Comparison of ENCODE assay signal across 30 cellular contexts in genomic region chr3:148020880-148021279, GRCh38.
"Had no signal": no experiment of that assay in that cellular context is flagged by ENCODE, and none has a peak within 500 bp of the region (broad histone marks: within the 10 kb centered on the region; RNA-seq: fewer than 3 reads in every experiment).

No MANE protein-coding gene starts in this region.

- H3K36me3 ChIP-seq: gastrocnemius medialis, heart left ventricle, WERI-Rb-1 had no signal

- H3K27ac ChIP-seq: body of pancreas, epithelial cell of prostate, foreskin keratinocyte, gastrocnemius medialis, heart left ventricle, WERI-Rb-1 had no signal

- H3K9me3 ChIP-seq: body of pancreas had no signal

- FAIRE-seq: colon had no signal

- DNase-seq: activated B cell treated with CpG ODN at 0.5 μM for 24 hours; activated CD4-positive, alpha-beta T cell treated with anti-CD3 and anti-CD28 coated beads for 48 hours; activated CD4-positive, alpha-beta T cell treated with anti-CD3 and anti-CD28 coated beads, Interleukin-2, amount 50 U/mL, for 1 hour; activated CD4-positive, alpha-beta T cell treated with anti-CD3 and anti-CD28 coated beads, Interleukin-2, amount 50 U/mL, for 48 hours; activated CD8-positive, alpha-beta memory T cell treated with anti-CD3 and anti-CD28 coated beads for 24 hours; activated CD8-positive, alpha-beta T cell treated with anti-CD3 and anti-CD28 coated beads for 36 hours; activated effector memory CD4-positive, alpha-beta T cell treated with Interleukin-2 at 50 U/mL for 16 hours; activated gamma-delta T cell treated with Interleukin-2 at 50 U/mL for 16 hours; activated naive CD4-positive, alpha-beta T cell treated with anti-CD3 and anti-CD28 coated beads, Interleukin-2, amount 50 U/mL, for 16 hours; activated naive CD4-positive, alpha-beta T cell treated with Interleukin-2 at 50 U/mL for 16 hours; activated T-cell treated with anti-CD3 and anti-CD28 coated beads, Interleukin-2, amount 50 U/mL, for 4 hours; amygdala; aorta; body of pancreas; caudate nucleus; cortex of kidney; effector CD4-positive, alpha-beta T cell; effector memory CD8-positive, alpha-beta T cell; foreskin keratinocyte; gastrocnemius medialis; glutamatergic neuron; heart left ventricle; T-helper 1 cell; T-helper 17 cell; T1000; WERI-Rb-1 had no signal

- H3K4me3 ChIP-seq: body of pancreas, gastrocnemius medialis, heart left ventricle had no signal

- H3K27me3 ChIP-seq: body of pancreas, foreskin keratinocyte, gastrocnemius medialis, heart left ventricle had no signal

- ATAC-seq: activated CD4-positive, CD25-positive, alpha-beta regulatory T cell treated with anti-CD3 and anti-CD28 coated beads, Interleukin-2, amount 50 U/mL, for 24 hours; activated CD8-positive, alpha-beta T cell treated with anti-CD3 and anti-CD28 coated beads for 36 hours; activated T-cell treated with anti-CD3 and anti-CD28 coated beads, Interleukin-2, amount 50 U/mL, for 4 hours; activated T-helper 17 cell treated with anti-CD3 and anti-CD28 coated beads, Interleukin-2, amount 50 U/mL, for 72 hours; body of pancreas; effector memory CD8-positive, alpha-beta T cell; foreskin keratinocyte; gastrocnemius medialis; heart left ventricle; T-helper 17 cell had no signal

- H3K4me1 ChIP-seq: body of pancreas, foreskin keratinocyte, gastrocnemius medialis, heart left ventricle had no signal
